ENCODE assay signal across 1 cellular context in genomic region chr20:33649201-33649631, GRCh38.
TF ChIP-seq lines count a peak whose summit lies in the region.

No MANE protein-coding gene starts in this region.

TF ChIP-seq in HepG2, 621 proteins besides CTCF, POLR2A, EP300 and RAD21:
- no peak for TF ChIP-seq ZBTB46 (CRISPR knock-in tag; IDR thresholded peaks at IDR 0.05; ENCODE audit: borderline replicate concordance)
- TF ChIP-seq THAP7 (CRISPR knock-in tag; IDR thresholded peaks at IDR 0.05): no peak
- 0 out of 2 replicates have a peak, but pooled peaks have one; percentile 32 for TF ChIP-seq SRY (CRISPR knock-in tag; IDR thresholded peaks at IDR 0.05)
- TF ChIP-seq WIZ (CRISPR knock-in tag; IDR thresholded peaks at IDR 0.05): no peak
- peak; percentile 70 for TF ChIP-seq RBM22 (optimal IDR thresholded peaks at IDR 0.05; ENCODE audit: low read length)
- 0 out of 2 replicates have a peak, but pooled peaks have one; percentile 28 for TF ChIP-seq ARID4A (CRISPR knock-in tag; IDR thresholded peaks at IDR 0.05; ENCODE audit: borderline replicate concordance)
- TF ChIP-seq ARID5B (CRISPR knock-in tag; IDR thresholded peaks at IDR 0.05): no peak
- TF ChIP-seq ZBTB38 (CRISPR knock-in tag; IDR thresholded peaks at IDR 0.05): peak; percentile 47; the same call in 1 of the 2 replicates
- TF ChIP-seq ZNF776 (CRISPR knock-in tag; IDR thresholded peaks at IDR 0.05): 0 out of 2 replicates have a peak, but pooled peaks have one; percentile 27
- no peak for TF ChIP-seq CREM (IDR thresholded peaks at IDR 0.05)
- no peak for TF ChIP-seq CREM (CRISPR knock-in tag; IDR thresholded peaks at IDR 0.05)
- 0 out of 2 replicates have a peak, but pooled peaks have one; percentile 28 for TF ChIP-seq FOXC1 (CRISPR knock-in tag; IDR thresholded peaks at IDR 0.05; ENCODE audit: borderline replicate concordance)
- peak; percentile 25; the same call in 1 of the 2 replicates for TF ChIP-seq POLR2AphosphoS2 (IDR thresholded peaks at IDR 0.05; ENCODE audit: low read depth, low read length)
- 0 out of 4 replicates have a peak, but pooled peaks of 1 of the 2 experiments have one; percentile 13 for TF ChIP-seq HMGXB4 (CRISPR knock-in tag; IDR thresholded peaks at IDR 0.05; ENCODE audit: borderline replicate concordance in 1 of 2, low read depth in 1 of 2)
- TF ChIP-seq FOXO4 (CRISPR knock-in tag; conservative IDR thresholded peaks at IDR 0.05): 0 out of 2 replicates have a peak, but pooled peaks have one; percentile 40
- TF ChIP-seq ZNF101 (CRISPR knock-in tag; IDR thresholded peaks at IDR 0.05; ENCODE audit: borderline replicate concordance, low read depth): no peak
- TF ChIP-seq RERE (CRISPR knock-in tag; IDR thresholded peaks at IDR 0.05; ENCODE audit: low read depth): no peak
- TF ChIP-seq AGO2 (optimal IDR thresholded peaks at IDR 0.05; ENCODE audit: low read depth, low read length): peak; percentile 68
- TF ChIP-seq ZNF274 (CRISPR knock-in tag; IDR thresholded peaks at IDR 0.05): no peak
- 0 out of 2 replicates have a peak, but pooled peaks have one; percentile 20 for TF ChIP-seq ZNF362 (CRISPR knock-in tag; IDR thresholded peaks at IDR 0.05; ENCODE audit: borderline replicate concordance)
- peak; percentile 49 for TF ChIP-seq AGO1 (IDR thresholded peaks at IDR 0.05; ENCODE audit: low read depth, low read length, poor library complexity, severe bottlenecking)
- TF ChIP-seq KDM2A (CRISPR knock-in tag; IDR thresholded peaks at IDR 0.05; ENCODE audit: borderline replicate concordance, low read depth): peak; percentile 46; the same call in 1 of the 2 replicates
- TF ChIP-seq ZNF280B (CRISPR knock-in tag; IDR thresholded peaks at IDR 0.05; ENCODE audit: borderline replicate concordance): 0 out of 2 replicates have a peak, but pooled peaks have one; percentile 37
